1 cellular context compared by ENCODE assay signal in genomic region chr19:41922220-41922576, GRCh38.
TF ChIP-seq lines count a peak whose summit lies in the region.

No MANE protein-coding gene starts in this region.

TF ChIP-seq in IMR-90, 13 proteins besides CTCF, POLR2A, EP300 and RAD21:
- no peak for TF ChIP-seq FOS (IDR thresholded peaks at IDR 0.05; ENCODE audit: low read depth, low read length)
- no peak for TF ChIP-seq NFE2L2 (IDR thresholded peaks at IDR 0.05; ENCODE audit: low read depth, low read length)
- no peak for TF ChIP-seq RCOR1 (IDR thresholded peaks at IDR 0.05; ENCODE audit: insufficient replicate concordance, low read length)
- TF ChIP-seq MAFK (IDR thresholded peaks at IDR 0.05; ENCODE audit: low read depth, low read length), result no peak
- TF ChIP-seq BHLHE40 (IDR thresholded peaks at IDR 0.05; ENCODE audit: low read depth, low read length), result no peak
- no peak for TF ChIP-seq SMC3 (IDR thresholded peaks at IDR 0.05; ENCODE audit: low read depth, low read length)
- TF ChIP-seq CEBPB (IDR thresholded peaks at IDR 0.05; ENCODE audit: low read depth, low read length), result no peak
- TF ChIP-seq MXI1 (IDR thresholded peaks at IDR 0.05; ENCODE audit: borderline replicate concordance, low read depth, low read length), result no peak
- no peak for TF ChIP-seq ELK1 (IDR thresholded peaks at IDR 0.05; ENCODE audit: borderline replicate concordance, low read depth, low read length)
- no peak for TF ChIP-seq CHD1 (IDR thresholded peaks at IDR 0.05; ENCODE audit: low read depth, low read length)
- TF ChIP-seq RFX5 (IDR thresholded peaks at IDR 0.05; ENCODE audit: low read depth, low read length), result no peak
- TF ChIP-seq MAZ (IDR thresholded peaks at IDR 0.05; ENCODE audit: borderline replicate concordance, low read depth, low read length), result no peak
- TF ChIP-seq USF2 (IDR thresholded peaks at IDR 0.05; ENCODE audit: low read depth, low read length), result no peak
